In genomic region chr6:100462990-100463684, GRCh38 we compare ENCODE assay signal across 18 cellular contexts. TPM values are rescaled to one million over a fixed set of nuclear protein-coding genes. Genes with fewer than 3 reads are reported as not detected.
DNase-seq lines count a peak whose midpoint lies in the region; ATAC-seq, FAIRE-seq and TF ChIP-seq lines count a peak whose summit lies in the region.
"Had no signal": no experiment of that assay in that cellular context is flagged by ENCODE, and none has a peak within 500 bp of the region (broad histone marks: within the 10 kb centered on the region; RNA-seq: fewer than 3 reads in every experiment).

No MANE protein-coding gene starts in this region.

- no peak for ATAC-seq in stimulated activated naive B cell treated with anti-CD40 and anti-IgM and Interleukin-4, amounts not matched to agents 10 μg/mL and 1 μg/mL and 100 μg/mL, for 72 hours (replicated peaks)
- ATAC-seq in GM18907 (IDR thresholded peaks at IDR 0.05; ENCODE audit: unreplicated experiment) (no peak), GM18520 (IDR thresholded peaks at IDR 0.05; ENCODE audit: unreplicated experiment) (no peak), T-cell (replicated peaks in 1 of 4) (no peak)
- ATAC-seq: gastroesophageal sphincter; left cardiac atrium; naive thymus-derived CD8-positive, alpha-beta T cell had no signal

- H3K9me3 Mint-ChIP-seq in MCF 10A (ENCODE audit: unreplicated experiment) (no peaks in the 10 kb centered on the region), T-cell (peaks cover 3 to 19% (median 10%) of the 10 kb centered on the region in 3 donors)
- peaks cover 0 to 9% of the 10 kb centered on the region in 2 donors for H3K9me3 Mint-ChIP-seq in stimulated activated naive B cell treated with anti-CD40 and anti-IgM and Interleukin-4, amounts not matched to agents 10 μg/mL and 1 μg/mL and 100 μg/mL, for 72 hours

- H3K9ac ChIP-seq in kidney (ENCODE audit: low read length in 2 of 2), result peak overlapping the region; percentile 94

- POLR2A ChIA-PET in MCF 10A (lab: Yijun Ruan, JAX), result no interaction called here
- POLR2A ChIA-PET in T-cell (lab: Charles Lee), result no interaction called here

- BruUV-seq in MCF 10A (replicated peaks; lab: Mats Ljungman, UMichigan), result no TSS peak

- no peaks in the 10 kb centered on the region for H3K4me1 ChIP-seq in breast epithelium
- peaks cover 0 to 5% of the 10 kb centered on the region in 2 donors for H3K4me1 ChIP-seq in kidney (ENCODE audit: control insufficient read depth in 1 of 2, insufficient read depth in 1 of 2, low read depth in 1 of 2, low read length in 2 of 2)

- H3K36me3 ChIP-seq in breast epithelium, result no peaks in the 10 kb centered on the region
- H3K36me3 ChIP-seq in kidney (ENCODE audit: control insufficient read depth in 1 of 2, insufficient read depth in 2 of 2, low read length in 2 of 2), result peaks cover 0 to 5% of the 10 kb centered on the region in 2 donors
- H3K36me3 ChIP-seq: gastroesophageal sphincter, thoracic aorta had no signal

- no peak overlapping the region for H3K27ac ChIP-seq in breast epithelium
- H3K27ac ChIP-seq in kidney (ENCODE audit: low read depth in 2 of 2, low read length in 2 of 2), result peak overlapping the region; percentile 83 to 93
- H3K27ac ChIP-seq: gastroesophageal sphincter, thoracic aorta had no signal

- H3K27me3 Mint-ChIP-seq in MCF 10A (ENCODE audit: insufficient read depth, unreplicated experiment), result no peaks in the 10 kb centered on the region
- H3K27me3 Mint-ChIP-seq in stimulated activated naive B cell treated with anti-CD40 and anti-IgM and Interleukin-4, amounts not matched to agents 10 μg/mL and 1 μg/mL and 100 μg/mL, for 72 hours, result peaks cover 80 to 95% of the 10 kb centered on the region in 2 donors
- H3K27me3 Mint-ChIP-seq in T-cell, result peaks cover 78 to 94% of the 10 kb centered on the region in 2 donors

- H3K4me3 Mint-ChIP-seq in MCF 10A (ENCODE audit: unreplicated experiment), result no peak overlapping the region
- H3K4me3 Mint-ChIP-seq in stimulated activated naive B cell treated with anti-CD40 and anti-IgM and Interleukin-4, amounts not matched to agents 10 μg/mL and 1 μg/mL and 100 μg/mL, for 72 hours, result peak overlapping the region in 1 of 2 donors; percentile 12
- H3K4me3 Mint-ChIP-seq in T-cell, result peak overlapping the region in 1 of 3 donors; percentile 33

- intact Hi-C loops in breast epithelium (cut with DNase I; ENCODE audit: low total_unique reads), result no loop called here
- intact Hi-C loops in MCF 10A (cut with micrococcal nuclease), result no loop called here
- intact Hi-C loops in kidney (cut with DNase I), result no loop called here

- CTCF ChIA-PET in MCF 10A (lab: Yijun Ruan, JAX) (interaction anchor here (1.4 to 2.6 kb wide), 2 partner anchors 18 to 112 kb away, joined by 3 to 6 read pairs; no protein-coding TSS in a partner anchor), T-cell (lab: Charles Lee) (interaction anchor here in 1 of 2 donors (0.6 kb wide), 1 partner anchor 858 kb away, joined by 3 read pairs; no protein-coding TSS in a partner anchor)

- H3K9me3 ChIP-seq in breast epithelium, result peaks cover 0 to 4% of the 10 kb centered on the region in 2 donors
- no peaks in the 10 kb centered on the region for H3K9me3 ChIP-seq in kidney (ENCODE audit: control insufficient read depth in 1 of 2, low read length in 2 of 2)
- H3K9me3 ChIP-seq: thoracic aorta had no signal

- no peak for FAIRE-seq in kidney (lab: Jason Lieb, UNC)
- FAIRE-seq: astrocyte, GM18507, TTC549 had no signal

- H3K27ac Mint-ChIP-seq in MCF 10A (ENCODE audit: low read depth, unreplicated experiment) (no peak overlapping the region), T-cell (no peak overlapping the region)
- peak overlapping the region; percentile 83 for H3K27ac Mint-ChIP-seq in stimulated activated naive B cell treated with anti-CD40 and anti-IgM and Interleukin-4, amounts not matched to agents 10 μg/mL and 1 μg/mL and 100 μg/mL, for 72 hours
- H3K27ac Mint-ChIP-seq: CD14-positive monocyte had no signal

- TF ChIP-seq CTCF in breast epithelium (IDR thresholded peaks at IDR 0.05), result no peak
- TF ChIP-seq CTCF in MCF 10A (IDR thresholded peaks at IDR 0.05; ENCODE audit: unreplicated experiment), result no peak
- no peak for TF ChIP-seq CTCF in kidney (IDR thresholded peaks at IDR 0.05; ENCODE audit: borderline replicate concordance, extremely low read depth, insufficient read depth)

- H3K4me3 ChIP-seq in breast epithelium (peak overlapping the region in 2 of 3 donors; percentile 39 to 63), kidney (ENCODE audit: low read length in 2 of 2) (peak overlapping the region; percentile 67 to 77)
- H3K4me3 ChIP-seq: gastroesophageal sphincter had no signal

- TF ChIP-seq POLR2A in breast epithelium (IDR thresholded peaks at IDR 0.05), result no peak

- peaks cover 3 to 100% of the 10 kb centered on the region in 2 donors for H3K27me3 ChIP-seq in breast epithelium

- DNase-seq in breast epithelium (ENCODE audit: low spot score in 2 of 2) (no peak), MCF 10A (ENCODE audit: unreplicated experiment) (no peak), NCI-H774 (lab: John Stamatoyannopoulos, UW) (peak; percentile 81), kidney (no peak), T-cell (no peak)
- no peak for DNase-seq in stimulated activated naive B cell treated with anti-CD40 and anti-IgM and Interleukin-4, amounts not matched to agents 10 μg/mL and 1 μg/mL and 100 μg/mL, for 72 hours
- DNase-seq: GDM1; left cardiac atrium; naive thymus-derived CD8-positive, alpha-beta T cell; NCI-H1105 treated with DMSO at 0.1 percent for 48 hours had no signal

- H3K36me3 Mint-ChIP-seq in MCF 10A (ENCODE audit: insufficient read depth, unreplicated experiment), result no peaks in the 10 kb centered on the region
- H3K36me3 Mint-ChIP-seq in stimulated activated naive B cell treated with anti-CD40 and anti-IgM and Interleukin-4, amounts not matched to agents 10 μg/mL and 1 μg/mL and 100 μg/mL, for 72 hours, result peaks cover 2 to 11% of the 10 kb centered on the region in 2 donors
- H3K36me3 Mint-ChIP-seq in T-cell, result peaks cover 16% of the 10 kb centered on the region

- H3K4me1 Mint-ChIP-seq in MCF 10A (ENCODE audit: insufficient read depth, unreplicated experiment) (no peaks in the 10 kb centered on the region), T-cell (peaks cover 31 to 42% (median 35%) of the 10 kb centered on the region in 3 donors)
- peaks cover 3 to 25% of the 10 kb centered on the region in 2 donors for H3K4me1 Mint-ChIP-seq in stimulated activated naive B cell treated with anti-CD40 and anti-IgM and Interleukin-4, amounts not matched to agents 10 μg/mL and 1 μg/mL and 100 μg/mL, for 72 hours

RNA-seq across cellular contexts. Expression of gene SIM1, which starts 1.6 kb away (rescaled TPM):
- total RNA-seq in breast epithelium (1 to 10 TPM in 2 of 3 donors, under 1 TPM in 1; 0.59 to 7.2 (median 2.0) TPM), MCF 10A (2022) (not detected in 2 replicates), kidney (31.8 TPM), T-cell (not detected)
- 4.4 TPM for polyA plus RNA-seq in kidney (ENCODE audit: insufficient read depth, low read depth, low replicate concordance)
- total RNA-seq: astrocyte; gastroesophageal sphincter; left cardiac atrium; naive thymus-derived CD8-positive, alpha-beta T cell; thoracic aorta had no signal
- polyA plus RNA-seq: CD14-positive monocyte; naive thymus-derived CD8-positive, alpha-beta T cell had no signal

Comparison
In these comparisons a context has a peak if more than half of its experiments do, and no peak if none do; other contexts are left out.
1. H3K27ac ChIP-seq: peak in kidney (2 of 2); none in breast epithelium (0 of 2).